In the genomic region with DNA sequence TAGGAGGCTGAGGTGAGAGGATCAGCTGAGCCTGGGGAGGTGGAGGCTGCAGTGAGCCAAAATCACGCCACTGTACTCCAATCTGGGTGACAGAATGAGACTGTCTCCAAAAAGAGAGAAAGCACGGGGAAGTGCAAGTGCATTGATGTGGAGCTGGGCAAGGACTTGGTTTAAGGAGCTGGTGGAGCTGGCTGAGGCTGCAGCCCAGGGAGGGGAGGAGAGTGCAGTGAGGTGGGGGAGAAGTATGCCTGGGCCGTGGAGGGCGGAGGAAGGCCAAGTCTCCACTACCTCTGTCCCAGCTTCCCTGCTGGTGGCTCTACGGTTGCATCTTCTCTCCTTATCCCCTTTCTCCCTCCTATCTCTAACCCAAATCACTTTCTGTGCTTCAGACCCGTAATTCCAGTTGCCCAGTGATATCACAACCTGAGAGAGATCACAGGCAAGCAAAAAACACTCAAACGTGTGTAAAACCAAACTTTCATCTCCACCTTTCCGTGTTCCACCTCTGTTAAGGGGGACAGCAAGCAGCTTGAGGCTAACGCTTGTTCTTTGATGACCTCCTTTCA, we compare ENCODE assay signal across 2 cellular contexts.
TF ChIP-seq lines count a peak whose summit lies in the region.

No MANE protein-coding gene starts in this region.

TF ChIP-seq in IMR-90, 13 proteins besides CTCF, POLR2A, EP300 and RAD21:
- no peak for TF ChIP-seq MAZ (IDR thresholded peaks at IDR 0.05; ENCODE audit: borderline replicate concordance, low read depth, low read length)

TF ChIP-seq in GM12891, 5 proteins besides CTCF, POLR2A, EP300 and RAD21:
- TF ChIP-seq SPI1 (IDR thresholded peaks at IDR 0.05; ENCODE audit: low read depth, low read length) (no peak), POLR2AphosphoS5 (IDR thresholded peaks at IDR 0.05; ENCODE audit: low read depth, low read length) (no peak)
